Comparison of ENCODE assay signal across 11 cellular contexts in genomic region chr2:85405076-85405402, GRCh38. TPM values are rescaled to one million over a fixed set of nuclear protein-coding genes. Genes with fewer than 3 reads are reported as not detected.
A peak's percentile ranks its signal among the peaks of the same experiment; 100 is the strongest.
DNase-seq lines count a peak whose midpoint lies in the region; ATAC-seq and TF ChIP-seq lines count a peak whose summit lies in the region.
"Had no signal": no experiment of that assay in that cellular context is flagged by ENCODE, and none has a peak within 500 bp of the region (broad histone marks: within the 10 kb centered on the region; RNA-seq: fewer than 3 reads in every experiment).

No MANE protein-coding gene starts in this region.

- peaks cover 9 to 16% of the 10 kb centered on the region in 2 donors for H3K36me3 Mint-ChIP-seq in activated T-cell treated with anti-CD3 and anti-CD28 coated beads, Interleukin-2, amount 50 U/mL, for 72 hours (ENCODE audit: insufficient read depth in 2 of 2)
- H3K36me3 Mint-ChIP-seq in activated T-helper 1 cell treated with anti-CD3 and anti-CD28 coated beads, Interleukin-12 subunit alpha, Interleukin-12 subunit beta, Interleukin-2, Interleukin-4 antibody, amounts not matched to agents 30 ng/mL and 10 ng/mL and 1 ng/mL, durations not matched to agents 14 hours and 24 hours and 36 hours (ENCODE audit: low read depth): peaks cover 30% of the 10 kb centered on the region

- no peak overlapping the region for H3K27ac Mint-ChIP-seq in activated T-cell treated with anti-CD3 and anti-CD28 coated beads, Interleukin-2, amount 50 U/mL, for 72 hours
- H3K27ac Mint-ChIP-seq in activated T-helper 1 cell treated with anti-CD3 and anti-CD28 coated beads, Interleukin-12 subunit alpha, Interleukin-12 subunit beta, Interleukin-2, Interleukin-4 antibody, amounts not matched to agents 30 ng/mL and 10 ng/mL and 1 ng/mL, durations not matched to agents 14 hours and 24 hours and 36 hours: peak overlapping the region; percentile 80

- H3K4me3 Mint-ChIP-seq in activated T-cell treated with anti-CD3 and anti-CD28 coated beads, Interleukin-2, amount 50 U/mL, for 72 hours: peak overlapping the region; percentile 60 to 74
- H3K4me3 Mint-ChIP-seq in activated T-helper 1 cell treated with anti-CD3 and anti-CD28 coated beads, Interleukin-12 subunit alpha, Interleukin-12 subunit beta, Interleukin-2, Interleukin-4 antibody, amounts not matched to agents 30 ng/mL and 10 ng/mL and 1 ng/mL, durations not matched to agents 14 hours and 24 hours and 36 hours: peak overlapping the region; percentile 56

- ATAC-seq in activated T-cell treated with anti-CD3 and anti-CD28 coated beads, Interleukin-2, amount 50 U/mL, for 72 hours (replicated peaks in 1 of 2): no peak
- ATAC-seq in lower lobe of right lung: no peak

- intact Hi-C loops in activated T-helper 1 cell treated with anti-CD3 and anti-CD28 coated beads, Interleukin-12 subunit alpha, Interleukin-12 subunit beta, Interleukin-2, Interleukin-4 antibody, amounts not matched to agents 30 ng/mL and 10 ng/mL and 1 ng/mL, durations not matched to agents 14 hours and 24 hours and 36 hours (cut with micrococcal nuclease): loop anchor here (1.0 kb wide), 1 partner anchor 13 kb away; the partner anchor contains the start of gene SH2D6
- intact Hi-C loops in lower lobe of right lung (cut with DNase I): no loop called here

- no peak for DNase-seq in activated T-cell treated with anti-CD3 and anti-CD28 coated beads, Interleukin-2, amount 50 U/mL, for 72 hours
- DNase-seq in activated T-cell treated with anti-CD3 and anti-CD28 coated beads for 4 hours: no peak
- DNase-seq in activated T-helper 1 cell treated with anti-CD3 and anti-CD28 coated beads, Interleukin-12 subunit alpha, Interleukin-12 subunit beta, Interleukin-2, Interleukin-4 antibody, amounts not matched to agents 30 ng/mL and 10 ng/mL and 1 ng/mL, durations not matched to agents 14 hours and 24 hours and 36 hours (ENCODE audit: low spot score): no peak
- DNase-seq in lower lobe of right lung: no peak
- DNase-seq in NCI-H510A (lab: John Stamatoyannopoulos, UW): no peak
- no peak for DNase-seq in pons (ENCODE audit: low spot score)
- DNase-seq in hippocampal formation (lab: John Stamatoyannopoulos, UW): no peak
- DNase-seq: HCEC 1CT, NCI-H774, psoas muscle had no signal

- H3K4me1 ChIP-seq in lower lobe of right lung: peaks cover 26% of the 10 kb centered on the region
- H3K4me1 ChIP-seq in thymus (ENCODE audit: control insufficient read depth, insufficient read depth, low read length): peaks cover 28% of the 10 kb centered on the region
- H3K4me1 ChIP-seq: psoas muscle had no signal

- H3K4me1 Mint-ChIP-seq in activated T-cell treated with anti-CD3 and anti-CD28 coated beads, Interleukin-2, amount 50 U/mL, for 72 hours (ENCODE audit: low read depth): peaks cover 48% of the 10 kb centered on the region
- peaks cover 41% of the 10 kb centered on the region for H3K4me1 Mint-ChIP-seq in activated T-helper 1 cell treated with anti-CD3 and anti-CD28 coated beads, Interleukin-12 subunit alpha, Interleukin-12 subunit beta, Interleukin-2, Interleukin-4 antibody, amounts not matched to agents 30 ng/mL and 10 ng/mL and 1 ng/mL, durations not matched to agents 14 hours and 24 hours and 36 hours (ENCODE audit: low read depth)

- no peaks in the 10 kb centered on the region for H3K9me3 ChIP-seq in lower lobe of right lung
- H3K9me3 ChIP-seq in thymus (ENCODE audit: control insufficient read depth): no peaks in the 10 kb centered on the region
- H3K9me3 ChIP-seq: psoas muscle had no signal

- no peaks in the 10 kb centered on the region for H3K27me3 Mint-ChIP-seq in activated T-cell treated with anti-CD3 and anti-CD28 coated beads, Interleukin-2, amount 50 U/mL, for 72 hours (ENCODE audit: low read depth)
- H3K27me3 Mint-ChIP-seq in activated T-helper 1 cell treated with anti-CD3 and anti-CD28 coated beads, Interleukin-12 subunit alpha, Interleukin-12 subunit beta, Interleukin-2, Interleukin-4 antibody, amounts not matched to agents 30 ng/mL and 10 ng/mL and 1 ng/mL, durations not matched to agents 14 hours and 24 hours and 36 hours (ENCODE audit: insufficient read depth): no peaks in the 10 kb centered on the region

- TF ChIP-seq CTCF in lower lobe of right lung (IDR thresholded peaks at IDR 0.05): no peak

- H3K4me3 ChIP-seq in lower lobe of right lung (no peak overlapping the region), thymus (ENCODE audit: low read length) (no peak overlapping the region)
- H3K4me3 ChIP-seq: psoas muscle had no signal

- 21% methylated on average over 4 of the region's 4 CpGs for WGBS in thymus

- H3K27ac ChIP-seq in lower lobe of right lung: peak overlapping the region; percentile 15
- peak overlapping the region; percentile 53 for H3K27ac ChIP-seq in thymus (ENCODE audit: low read depth)
- H3K27ac ChIP-seq: psoas muscle had no signal

- no peaks in the 10 kb centered on the region for H3K27me3 ChIP-seq in lower lobe of right lung (ENCODE audit: low read depth)
- H3K27me3 ChIP-seq in thymus (ENCODE audit: control insufficient read depth, insufficient read depth): no peaks in the 10 kb centered on the region

- peaks cover 0 to 1% of the 10 kb centered on the region in 2 donors for H3K9me3 Mint-ChIP-seq in activated T-cell treated with anti-CD3 and anti-CD28 coated beads, Interleukin-2, amount 50 U/mL, for 72 hours
- peaks cover 14% of the 10 kb centered on the region for H3K9me3 Mint-ChIP-seq in activated T-helper 1 cell treated with anti-CD3 and anti-CD28 coated beads, Interleukin-12 subunit alpha, Interleukin-12 subunit beta, Interleukin-2, Interleukin-4 antibody, amounts not matched to agents 30 ng/mL and 10 ng/mL and 1 ng/mL, durations not matched to agents 14 hours and 24 hours and 36 hours

- H3K36me3 ChIP-seq in lower lobe of right lung (peaks cover 22% of the 10 kb centered on the region), thymus (ENCODE audit: control insufficient read depth, insufficient read depth) (no peaks in the 10 kb centered on the region)

RNA-seq across cellular contexts. Expression of gene CAPG, which starts 5.1 kb away (rescaled TPM):
- total RNA-seq in activated T-cell treated with anti-CD3 and anti-CD28 coated beads, Interleukin-2, amount 50 U/mL, for 72 hours: 10 to 100 TPM; 58.4 to 83.6 TPM
- total RNA-seq in activated T-helper 1 cell treated with anti-CD3 and anti-CD28 coated beads, Interleukin-12 subunit alpha, Interleukin-12 subunit beta, Interleukin-2, Interleukin-4 antibody, amounts not matched to agents 30 ng/mL and 10 ng/mL and 1 ng/mL, durations not matched to agents 14 hours and 24 hours and 36 hours: 35.5 and 38.2 TPM in 2 replicates
- total RNA-seq in lower lobe of right lung: 555 TPM
- polyA plus RNA-seq in thymus: 118 TPM

RNA-seq across cellular contexts. Expression of gene SH2D6, which starts 13.5 kb away (rescaled TPM):
- total RNA-seq in activated T-cell treated with anti-CD3 and anti-CD28 coated beads, Interleukin-2, amount 50 U/mL, for 72 hours: 1 to 10 TPM; 3.2 to 4.0 TPM
- total RNA-seq in activated T-helper 1 cell treated with anti-CD3 and anti-CD28 coated beads, Interleukin-12 subunit alpha, Interleukin-12 subunit beta, Interleukin-2, Interleukin-4 antibody, amounts not matched to agents 30 ng/mL and 10 ng/mL and 1 ng/mL, durations not matched to agents 14 hours and 24 hours and 36 hours: 0.34 and 0.70 TPM in 2 replicates
- total RNA-seq in lower lobe of right lung: 0.97 TPM
- 0.55 TPM for polyA plus RNA-seq in thymus

RNA-seq across cellular contexts. Expression of gene ELMOD3, which starts 50.5 kb away (rescaled TPM):
- total RNA-seq in activated T-cell treated with anti-CD3 and anti-CD28 coated beads, Interleukin-2, amount 50 U/mL, for 72 hours: 10 to 100 TPM; 19.3 to 23.7 TPM
- 13.8 and 15.9 TPM in 2 replicates for total RNA-seq in activated T-helper 1 cell treated with anti-CD3 and anti-CD28 coated beads, Interleukin-12 subunit alpha, Interleukin-12 subunit beta, Interleukin-2, Interleukin-4 antibody, amounts not matched to agents 30 ng/mL and 10 ng/mL and 1 ng/mL, durations not matched to agents 14 hours and 24 hours and 36 hours
- total RNA-seq in lower lobe of right lung: 19.6 TPM
- polyA plus RNA-seq in thymus: 21.7 TPM

RNA-seq across cellular contexts. Expression of gene RETSAT, which starts 50.7 kb away (rescaled TPM):
- 10 to 100 TPM; 26.8 to 31.8 TPM for total RNA-seq in activated T-cell treated with anti-CD3 and anti-CD28 coated beads, Interleukin-2, amount 50 U/mL, for 72 hours
- 23.4 and 25.9 TPM in 2 replicates for total RNA-seq in activated T-helper 1 cell treated with anti-CD3 and anti-CD28 coated beads, Interleukin-12 subunit alpha, Interleukin-12 subunit beta, Interleukin-2, Interleukin-4 antibody, amounts not matched to agents 30 ng/mL and 10 ng/mL and 1 ng/mL, durations not matched to agents 14 hours and 24 hours and 36 hours
- total RNA-seq in lower lobe of right lung: 55.5 TPM
- polyA plus RNA-seq in thymus: 12.8 TPM
